ENCODE assay signal across 16 cellular contexts in the genomic region with DNA sequence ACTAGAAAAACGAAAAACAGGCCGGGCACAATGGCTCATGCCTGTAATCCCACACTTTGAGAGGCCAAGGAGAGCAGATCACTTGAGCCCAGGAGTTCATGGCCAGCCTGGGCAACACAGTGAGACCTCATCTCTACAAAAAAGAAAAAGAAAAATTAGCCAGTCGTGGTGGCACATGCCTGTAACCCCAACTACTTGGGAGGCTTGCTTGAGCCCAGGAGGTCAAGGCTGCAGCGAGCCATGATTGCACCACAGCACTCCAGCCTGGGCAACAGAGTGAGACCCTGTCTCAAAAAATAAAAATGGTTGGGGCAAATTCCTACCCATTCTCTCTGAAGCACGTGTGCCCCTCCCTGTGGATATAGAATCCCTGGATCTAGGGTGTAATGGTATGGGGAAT. TPM values are rescaled to one million over a fixed set of nuclear protein-coding genes. Genes with fewer than 3 reads are reported as not detected.
DNase-seq lines count a peak whose midpoint lies in the region; ATAC-seq, FAIRE-seq and TF ChIP-seq lines count a peak whose summit lies in the region.
"Had no signal": no experiment of that assay in that cellular context is flagged by ENCODE, and none has a peak within 500 bp of the region (broad histone marks: within the 10 kb centered on the region; RNA-seq: fewer than 3 reads in every experiment).

No MANE protein-coding gene starts in this region.

- H3K4me3 ChIP-seq in gastrocnemius medialis (no peak overlapping the region), kidney (ENCODE audit: low read length in 2 of 2) (no peak overlapping the region)

- in situ Hi-C loops in gastrocnemius medialis (cut with MboI; ENCODE audit: low sequenced_read_pairs in 4 of 4) = no loop called here

- no peak for FAIRE-seq in kidney (lab: Jason Lieb, UNC)
- FAIRE-seq: H54 had no signal

- no peak for DNase-seq in gastrocnemius medialis
- DNase-seq in kidney glomerular epithelial cell (lab: John Stamatoyannopoulos, UW) = no peak
- DNase-seq in HuH-7.5 (ENCODE audit: low spot score) = no peak
- no peak for DNase-seq in kidney
- no peak for DNase-seq in midbrain (lab: John Stamatoyannopoulos, UW)
- DNase-seq: effector CD8-positive, alpha-beta T cell; KG1; NCI-H2081 treated with DMSO at 0.1 percent for 48 hours; NCI-H524 treated with DMSO at 0.1 percent for 48 hours; SHP77 treated with DMSO at 0.1 percent for 48 hours; stimulated activated naive CD4-positive, alpha-beta T cell had no signal

- H3K27ac ChIP-seq in 22Rv1 (peak overlapping the region; percentile 62; the same call in 1 of the 2 replicates), cingulate gyrus (ENCODE audit: low read depth, low read length) (peak overlapping the region; percentile 83), gastrocnemius medialis (peak overlapping the region; percentile 85 to 96 (median 91)), kidney (ENCODE audit: low read depth in 2 of 2, low read length in 2 of 2) (no peak overlapping the region)

- no peaks in the 10 kb centered on the region for H3K27me3 ChIP-seq in gastrocnemius medialis

- intact Hi-C loops in gastrocnemius medialis (cut with DNase I; ENCODE audit: low total_unique reads) (no loop called here), kidney (cut with DNase I) (no loop called here)

- H3K9ac ChIP-seq in ES-I3 (ENCODE audit: low read depth, low read length) (peak overlapping the region; percentile 45; the same call in 1 of the 2 replicates), kidney (ENCODE audit: low read length in 2 of 2) (no peak overlapping the region)

- no peaks in the 10 kb centered on the region; the same call in 1 of the 2 replicates for H3K4me1 ChIP-seq in ES-I3 (ENCODE audit: insufficient read depth, low read length)
- peaks cover 13 to 20% of the 10 kb centered on the region in 2 donors for H3K4me1 ChIP-seq in gastrocnemius medialis
- peaks cover 0 to 8% of the 10 kb centered on the region in 2 donors for H3K4me1 ChIP-seq in kidney (ENCODE audit: control insufficient read depth in 1 of 2, insufficient read depth in 1 of 2, low read depth in 1 of 2, low read length in 2 of 2)

- H3K36me3 ChIP-seq in ES-I3 (ENCODE audit: insufficient read depth, low read length) (no peaks in the 10 kb centered on the region), gastrocnemius medialis (no peaks in the 10 kb centered on the region), kidney (ENCODE audit: control insufficient read depth in 1 of 2, insufficient read depth in 2 of 2, low read length in 2 of 2) (no peaks in the 10 kb centered on the region)

- no peak for TF ChIP-seq POLR2A in gastrocnemius medialis (IDR thresholded peaks at IDR 0.05)

- ATAC-seq in gastrocnemius medialis = no peak

- no peak for TF ChIP-seq CTCF in 22Rv1 (IDR thresholded peaks at IDR 0.05)
- TF ChIP-seq CTCF in gastrocnemius medialis (IDR thresholded peaks at IDR 0.05 in 4 of 5, conservative IDR thresholded peaks at IDR 0.05 in 1 of 5) = no peak
- no peak for TF ChIP-seq CTCF in kidney (IDR thresholded peaks at IDR 0.05; ENCODE audit: borderline replicate concordance, extremely low read depth, insufficient read depth)

- H3K9me3 ChIP-seq in ES-I3 (ENCODE audit: control insufficient read depth, insufficient read depth, low read length) = no peaks in the 10 kb centered on the region
- no peaks in the 10 kb centered on the region for H3K9me3 ChIP-seq in gastrocnemius medialis
- H3K9me3 ChIP-seq in kidney (ENCODE audit: control insufficient read depth in 1 of 2, low read length in 2 of 2) = no peaks in the 10 kb centered on the region

RNA-seq across cellular contexts. Expression of gene CFAP157, which starts 8.4 kb away (rescaled TPM):
- total RNA-seq in gastrocnemius medialis (not detected), kidney (2.9 TPM)
- 0.41 TPM for polyA plus RNA-seq in kidney (ENCODE audit: insufficient read depth, low read depth, low replicate concordance)
- total RNA-seq: activated CD8-positive, alpha-beta memory T cell treated with anti-CD3 and anti-CD28 coated beads for 36 hours had no signal

RNA-seq across cellular contexts. Expression of gene PTRH1, which starts 17.1 kb away (rescaled TPM):
- total RNA-seq in gastrocnemius medialis = 10 to 100 TPM; 16.9 to 38.6 (median 26.3) TPM
- total RNA-seq in kidney = 20.5 TPM
- polyA plus RNA-seq in kidney (ENCODE audit: insufficient read depth, low read depth, low replicate concordance) = 41.3 TPM

RNA-seq across cellular contexts. Expression of gene TTC16, which starts 17.5 kb away (rescaled TPM):
- total RNA-seq in gastrocnemius medialis (not detected), kidney (0.72 TPM)
- polyA plus RNA-seq in kidney (ENCODE audit: insufficient read depth, low read depth, low replicate concordance) = 0.32 TPM

RNA-seq across cellular contexts. Expression of gene TOR2A, which starts 36.7 kb away (rescaled TPM):
- 10 to 100 TPM in 2 of 4 donors, 1 to 10 TPM in 2; 3.2 to 10.6 (median 9.6) TPM for total RNA-seq in gastrocnemius medialis
- 12.7 TPM for total RNA-seq in kidney
- polyA plus RNA-seq in kidney (ENCODE audit: insufficient read depth, low read depth, low replicate concordance) = 14.5 TPM

Comparison
In these comparisons a context has a peak if more than half of its experiments do, and no peak if none do; other contexts are left out.
1. H3K27ac ChIP-seq: peak in 22Rv1 (single experiment), cingulate gyrus (single experiment) and gastrocnemius medialis (4 of 4); none in kidney (0 of 2).